In the genomic region with DNA sequence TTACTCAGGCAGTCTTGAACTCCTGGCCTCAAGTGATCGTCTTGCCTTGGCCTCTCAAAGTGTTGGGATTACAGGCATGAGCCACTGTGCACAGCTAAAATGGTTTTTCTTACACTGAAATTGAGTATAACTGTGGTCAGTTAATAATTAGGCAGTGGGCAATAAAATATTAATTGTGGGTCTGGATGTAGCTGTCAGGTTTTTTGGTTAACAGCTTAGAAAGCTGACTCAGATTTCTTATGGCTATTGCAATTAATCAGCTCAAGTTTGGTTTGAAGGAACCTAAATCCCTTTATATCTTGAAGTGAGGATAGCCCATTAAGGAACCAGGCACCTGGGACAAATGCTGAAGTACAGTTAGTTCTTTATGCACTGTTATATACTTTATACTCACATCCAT, we compare ENCODE assay signal across 20 cellular contexts. TPM values are rescaled to one million over a fixed set of nuclear protein-coding genes. Genes with fewer than 3 reads are reported as not detected.
DNase-seq lines count a peak whose midpoint lies in the region; FAIRE-seq and TF ChIP-seq lines count a peak whose summit lies in the region.
"Had no signal": no experiment of that assay in that cellular context is flagged by ENCODE, and none has a peak within 500 bp of the region (broad histone marks: within the 10 kb centered on the region; RNA-seq: fewer than 3 reads in every experiment).

No MANE protein-coding gene starts in this region.

- no peak overlapping the region for H2BK12ac ChIP-seq in mesenchymal stem cell (ENCODE audit: low read length in 2 of 2)

- no peaks in the 10 kb centered on the region for H3K9me3 Mint-ChIP-seq in activated T-cell treated with anti-CD3 and anti-CD28 coated beads, Interleukin-2, amount 50 U/mL, for 24 hours
- no peaks in the 10 kb centered on the region for H3K9me3 Mint-ChIP-seq in astrocyte (ENCODE audit: unreplicated experiment)
- no peaks in the 10 kb centered on the region for H3K9me3 Mint-ChIP-seq in type B pancreatic cell

- H3K27ac ChIP-seq in astrocyte (ENCODE audit: low read depth, low read length), result no peak overlapping the region
- H3K27ac ChIP-seq in mesenchymal stem cell (ENCODE audit: low read length, poor library complexity, severe bottlenecking), result peak overlapping the region; percentile 93
- H3K27ac ChIP-seq: BLaER1, GM23248 had no signal

- no peak for TF ChIP-seq CTCF in astrocyte (IDR thresholded peaks at IDR 0.05; ENCODE audit: insufficient read depth, low read depth, low read length)
- no peak for TF ChIP-seq CTCF in type B pancreatic cell (conservative IDR thresholded peaks at IDR 0.05)

- no peak overlapping the region for H3K18ac ChIP-seq in mesenchymal stem cell (ENCODE audit: low read depth in 1 of 2, low read length in 2 of 2)

- H3K4me3 ChIP-seq in astrocyte (ENCODE audit: insufficient read depth, low read depth, low read length), result no peak overlapping the region
- no peak overlapping the region for H3K4me3 ChIP-seq in mesenchymal stem cell (ENCODE audit: insufficient read depth in 1 of 2, low read depth in 1 of 2, low read length in 2 of 2)
- H3K4me3 ChIP-seq: BLaER1, GM23248 had no signal

- H3K4ac ChIP-seq in mesenchymal stem cell (ENCODE audit: low read depth in 1 of 2, low read length in 2 of 2), result no peak overlapping the region

- no peak overlapping the region for H2AK5ac ChIP-seq in mesenchymal stem cell (ENCODE audit: low read length, severe bottlenecking)

- H3K4me1 Mint-ChIP-seq in activated T-cell treated with anti-CD3 and anti-CD28 coated beads, Interleukin-2, amount 50 U/mL, for 24 hours (ENCODE audit: low read depth), result peaks cover 73% of the 10 kb centered on the region
- H3K4me1 Mint-ChIP-seq in astrocyte (ENCODE audit: low read depth, unreplicated experiment), result peaks cover 38% of the 10 kb centered on the region
- peaks cover 30% of the 10 kb centered on the region for H3K4me1 Mint-ChIP-seq in type B pancreatic cell (ENCODE audit: unreplicated experiment)

- H2BK15ac ChIP-seq in mesenchymal stem cell (ENCODE audit: low read depth, poor library complexity, severe bottlenecking), result no peak overlapping the region

- H3K4me1 ChIP-seq in astrocyte (ENCODE audit: insufficient read depth, low read length) (peaks cover 15% of the 10 kb centered on the region), mesenchymal stem cell (ENCODE audit: control insufficient read depth, insufficient read depth, low read depth, low read length) (peaks cover 11% of the 10 kb centered on the region)

- no peak overlapping the region for H4K91ac ChIP-seq in mesenchymal stem cell (ENCODE audit: low read length)

- no peaks in the 10 kb centered on the region for H3K9me3 ChIP-seq in astrocyte (ENCODE audit: insufficient read depth, low read depth, low read length)
- no peaks in the 10 kb centered on the region for H3K9me3 ChIP-seq in mesenchymal stem cell (ENCODE audit: control insufficient read depth, low read length)
- H3K9me3 ChIP-seq: BLaER1 had no signal

- WGBS in mesenchymal stem cell, result 95% methylated on average over 1 of the region's 1 CpG

- no peak overlapping the region for H3K9ac ChIP-seq in astrocyte (ENCODE audit: low read length)
- no peak overlapping the region for H3K9ac ChIP-seq in mesenchymal stem cell (ENCODE audit: low read length)
- H3K9ac ChIP-seq: BLaER1, GM23248 had no signal

- H4K20me1 ChIP-seq in astrocyte (ENCODE audit: insufficient read depth, low read length), result peaks cover 79% of the 10 kb centered on the region

- H2BK120ac ChIP-seq in mesenchymal stem cell (ENCODE audit: low read depth, low read length), result no peak overlapping the region

- no peak for FAIRE-seq in astrocyte (lab: Jason Lieb, UNC)
- FAIRE-seq: RCC 7860 had no signal

- no peaks in the 10 kb centered on the region for H3K27me3 ChIP-seq in astrocyte (ENCODE audit: insufficient read depth, low read length)
- no peaks in the 10 kb centered on the region for H3K27me3 ChIP-seq in mesenchymal stem cell (ENCODE audit: control insufficient read depth in 1 of 2, insufficient read depth in 1 of 2, low read length in 2 of 2)
- H3K27me3 ChIP-seq: BLaER1 had no signal

- H2AFZ ChIP-seq in astrocyte (ENCODE audit: low read depth, low read length) (no peak overlapping the region), mesenchymal stem cell (ENCODE audit: low read depth, low read length) (no peak overlapping the region)
- H2AFZ ChIP-seq: GM23248 had no signal

- no peaks in the 10 kb centered on the region for H3K27me3 Mint-ChIP-seq in activated T-cell treated with anti-CD3 and anti-CD28 coated beads, Interleukin-2, amount 50 U/mL, for 24 hours
- H3K27me3 Mint-ChIP-seq in astrocyte (ENCODE audit: low read depth, unreplicated experiment) (no peaks in the 10 kb centered on the region), type B pancreatic cell (no peaks in the 10 kb centered on the region)

- peaks cover 19% of the 10 kb centered on the region for H3K36me3 ChIP-seq in astrocyte (ENCODE audit: insufficient read depth, low read length)
- peaks cover 9 to 28% of the 10 kb centered on the region in 2 experiments for H3K36me3 ChIP-seq in mesenchymal stem cell (ENCODE audit: control insufficient read depth in 1 of 2, insufficient read depth in 2 of 2, low read depth in 1 of 2, low read length in 2 of 2)

- H3K79me2 ChIP-seq in astrocyte (ENCODE audit: insufficient read depth, low read length), result peaks cover 100% of the 10 kb centered on the region

- H2BK5ac ChIP-seq in mesenchymal stem cell (ENCODE audit: low read depth, low read length, poor library complexity, severe bottlenecking), result no peak overlapping the region

- H3K27ac Mint-ChIP-seq in activated T-cell treated with anti-CD3 and anti-CD28 coated beads, Interleukin-2, amount 50 U/mL, for 24 hours, result peak overlapping the region; percentile 15
- H3K27ac Mint-ChIP-seq in astrocyte (ENCODE audit: unreplicated experiment), result peak overlapping the region; percentile 5
- H3K27ac Mint-ChIP-seq in type B pancreatic cell, result no peak overlapping the region

- H4K8ac ChIP-seq in mesenchymal stem cell (ENCODE audit: low read length), result no peak overlapping the region

- H3K4me2 ChIP-seq in astrocyte (ENCODE audit: low read length) (peak overlapping the region; percentile 60), mesenchymal stem cell (ENCODE audit: low read length, poor library complexity, severe bottlenecking) (no peak overlapping the region)
- H3K4me2 ChIP-seq: BLaER1 had no signal

- no peak overlapping the region for H3K23ac ChIP-seq in mesenchymal stem cell (ENCODE audit: low read length in 2 of 2)

- H3K14ac ChIP-seq in mesenchymal stem cell (ENCODE audit: low read length in 2 of 2), result no peak overlapping the region

- peaks cover 67% of the 10 kb centered on the region for H3K36me3 Mint-ChIP-seq in activated T-cell treated with anti-CD3 and anti-CD28 coated beads, Interleukin-2, amount 50 U/mL, for 24 hours (ENCODE audit: low read depth)
- H3K36me3 Mint-ChIP-seq in astrocyte (ENCODE audit: low read depth, unreplicated experiment) (no peaks in the 10 kb centered on the region), type B pancreatic cell (peaks cover 18% of the 10 kb centered on the region)

- no peak overlapping the region for H3K4me3 Mint-ChIP-seq in activated T-cell treated with anti-CD3 and anti-CD28 coated beads, Interleukin-2, amount 50 U/mL, for 24 hours
- H3K4me3 Mint-ChIP-seq in astrocyte (ENCODE audit: unreplicated experiment) (no peak overlapping the region), type B pancreatic cell (no peak overlapping the region)

- DNase-seq in activated T-cell treated with anti-CD3 and anti-CD28 coated beads, Interleukin-2, amount 50 U/mL, for 24 hours, result no peak
- no peak for DNase-seq in activated T-cell treated with anti-CD3 and anti-CD28 coated beads, Interleukin-2, amount 50 U/mL, for 1 hour
- DNase-seq in astrocyte (ENCODE audit: low read depth), result no peak
- DNase-seq in mesenchymal stem cell, result no peak
- DNase-seq in renal cortical epithelial cell (ENCODE audit: low read depth), result peak; percentile 75
- no peak for DNase-seq in type B pancreatic cell (ENCODE audit: extremely low spot score, unreplicated experiment)
- no peak for DNase-seq in NCI-H1092 treated with DMSO at 0.1 percent for 48 hours (lab: John Stamatoyannopoulos, UW)
- DNase-seq in NCI-H187 treated with DMSO at 0.1 percent for 48 hours (lab: John Stamatoyannopoulos, UW), result no peak
- DNase-seq: 8988T, DMS79 treated with DMSO at 0.1 percent for 48 hours, KG1, NCI-H1048, NCI-H146, NCI-H2107, NCI-H2227 treated with DMSO at 0.1 percent for 48 hours, NCI-H524 treated with DMSO at 0.1 percent for 48 hours, SHP77 treated with DMSO at 0.1 percent for 48 hours had no signal

- H3K79me1 ChIP-seq in mesenchymal stem cell (replicated peaks; ENCODE audit: low read length, poor library complexity, severe bottlenecking), result peaks cover 3% of the 10 kb centered on the region

RNA-seq across cellular contexts. Expression of a gene that starts 5.1 kb away (rescaled TPM):
- total RNA-seq in astrocyte (69.0 and 73.1 TPM in 2 replicates), renal cortical epithelial cell (48.8 and 100.0 TPM in 2 replicates), type B pancreatic cell (ENCODE audit: low replicate concordance) (55.8 and 77.5 TPM in 2 replicates)
- polyA plus RNA-seq in mesenchymal stem cell (2013, experiment 1 of 2), result 75.0 TPM
- 75.6 TPM for polyA plus RNA-seq in mesenchymal stem cell (2013, experiment 2 of 2)
